Comparison of ENCODE assay signal across 1 cellular context in the genomic region with DNA sequence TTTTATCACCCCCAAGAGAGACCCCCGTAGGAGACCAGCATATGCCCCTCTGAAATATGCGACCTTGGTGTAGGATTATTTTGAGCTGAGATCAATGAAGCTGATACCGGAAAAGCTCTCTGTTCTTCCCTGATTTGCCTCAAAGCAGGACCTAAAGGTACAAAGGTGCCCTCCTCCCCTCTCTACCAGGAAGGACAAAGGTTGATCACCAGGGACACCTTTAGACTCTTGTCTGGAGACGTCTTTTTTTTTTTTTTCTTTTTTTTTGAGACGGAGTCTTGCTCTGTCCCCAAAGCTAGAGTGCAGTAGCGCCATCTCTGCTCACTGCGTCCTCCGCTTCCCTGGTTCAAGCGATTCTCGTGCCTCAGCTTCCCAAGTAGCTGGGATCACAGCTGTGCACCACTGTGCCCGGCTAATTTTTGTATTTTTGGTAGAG.
TF ChIP-seq lines count a peak whose summit lies in the region.

No MANE protein-coding gene starts in this region.

TF ChIP-seq in HCT116, 20 proteins besides CTCF, POLR2A, EP300 and RAD21 (continued from another document):
- no peak for TF ChIP-seq POLR2AphosphoS5 (IDR thresholded peaks at IDR 0.05; ENCODE audit: low read depth, low read length)
TF ChIP-seq in HCT116: peak in this region for 0.
